ENCODE assay signal across 1 cellular context in the genomic region with DNA sequence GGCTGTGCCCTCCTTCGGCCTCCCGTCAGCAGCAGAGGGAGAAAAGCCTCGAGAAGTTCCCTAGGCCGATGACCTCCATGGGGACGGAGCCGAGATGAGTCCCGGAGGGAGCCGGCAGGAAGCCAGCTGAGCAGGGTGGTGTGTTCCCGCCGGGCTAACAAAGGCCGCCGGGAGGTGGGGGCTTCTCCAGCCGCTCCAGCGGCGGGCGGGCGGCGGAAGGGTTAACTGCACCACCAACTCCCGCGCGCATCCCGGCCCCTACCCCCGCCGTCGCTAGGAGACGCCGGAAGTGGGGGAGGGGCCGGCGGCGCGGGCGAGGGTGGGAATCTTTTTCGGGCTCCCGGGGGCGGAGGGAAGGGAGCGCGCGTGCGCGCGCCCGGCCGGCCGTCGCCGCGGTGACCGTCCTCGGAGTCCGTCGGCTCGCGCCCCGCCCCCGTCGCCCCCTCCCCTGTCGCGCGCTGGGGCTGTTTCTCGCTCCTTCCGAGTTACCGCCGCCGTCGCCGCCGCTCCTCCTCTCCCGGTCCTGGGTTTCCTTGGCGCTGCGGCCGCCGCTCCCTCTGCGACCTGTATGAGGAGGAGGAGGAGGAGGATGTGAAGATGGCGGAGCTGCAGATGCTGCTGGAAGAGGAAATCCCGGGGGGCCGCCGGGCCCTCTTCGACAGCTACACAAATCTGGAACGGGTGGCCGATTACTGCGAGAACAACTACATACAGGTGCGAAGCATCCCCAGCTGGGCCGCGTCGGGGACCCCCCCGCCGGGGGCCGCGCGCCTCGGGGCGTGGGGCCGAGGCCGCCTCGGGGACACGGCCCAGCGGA.
TF ChIP-seq lines count a peak whose summit lies in the region.

Gene ABI2 (plus strand): TSS at position 477 of the 817 bp plus-strand sequence. CDS start 121 bp downstream, at position 598.

TF ChIP-seq in HepG2, 621 proteins besides CTCF, POLR2A, EP300 and RAD21 (continued from another document and continues in another):
- TF ChIP-seq ZNF350 (CRISPR knock-in tag; IDR thresholded peaks at IDR 0.05; ENCODE audit: borderline replicate concordance, low read depth), result peak; percentile 77
- peak; percentile 38; the same call in 1 of the 2 replicates for TF ChIP-seq SP2 (CRISPR knock-in tag; IDR thresholded peaks at IDR 0.05)
- peak; percentile 69; the same call in 1 of the 2 replicates for TF ChIP-seq ZNF768 (CRISPR knock-in tag; IDR thresholded peaks at IDR 0.05)
- peak; percentile 94 for TF ChIP-seq GABPB1 (CRISPR knock-in tag; IDR thresholded peaks at IDR 0.05)
- TF ChIP-seq ZFP82 (CRISPR knock-in tag; IDR thresholded peaks at IDR 0.05; ENCODE audit: borderline replicate concordance), result peak; percentile 83; the same call in 1 of the 2 replicates
- peak; percentile 87; the same call in 1 of the 2 replicates for TF ChIP-seq ZNF747 (CRISPR knock-in tag; IDR thresholded peaks at IDR 0.05; ENCODE audit: borderline replicate concordance)
- no peak for TF ChIP-seq SMAD9 (CRISPR knock-in tag; IDR thresholded peaks at IDR 0.05)
- 0 out of 2 replicates have a peak, but pooled peaks have one; percentile 70 for TF ChIP-seq FLYWCH1 (CRISPR knock-in tag; IDR thresholded peaks at IDR 0.05)
- TF ChIP-seq, protein P1, sequence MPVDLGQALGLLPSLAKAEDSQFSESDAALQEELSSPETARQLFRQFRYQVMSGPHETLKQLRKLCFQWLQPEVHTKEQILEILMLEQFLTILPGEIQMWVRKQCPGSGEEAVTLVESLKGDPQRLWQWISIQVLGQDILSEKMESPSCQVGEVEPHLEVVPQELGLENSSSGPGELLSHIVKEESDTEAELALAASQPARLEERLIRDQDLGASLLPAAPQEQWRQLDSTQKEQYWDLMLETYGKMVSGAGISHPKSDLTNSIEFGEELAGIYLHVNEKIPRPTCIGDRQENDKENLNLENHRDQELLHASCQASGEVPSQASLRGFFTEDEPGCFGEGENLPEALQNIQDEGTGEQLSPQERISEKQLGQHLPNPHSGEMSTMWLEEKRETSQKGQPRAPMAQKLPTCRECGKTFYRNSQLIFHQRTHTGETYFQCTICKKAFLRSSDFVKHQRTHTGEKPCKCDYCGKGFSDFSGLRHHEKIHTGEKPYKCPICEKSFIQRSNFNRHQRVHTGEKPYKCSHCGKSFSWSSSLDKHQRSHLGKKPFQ (CRISPR knock-in tag; IDR thresholded peaks at IDR 0.05; ENCODE audit: insufficient replicate concordance), result peak; percentile 64
- TF ChIP-seq, protein P2, sequence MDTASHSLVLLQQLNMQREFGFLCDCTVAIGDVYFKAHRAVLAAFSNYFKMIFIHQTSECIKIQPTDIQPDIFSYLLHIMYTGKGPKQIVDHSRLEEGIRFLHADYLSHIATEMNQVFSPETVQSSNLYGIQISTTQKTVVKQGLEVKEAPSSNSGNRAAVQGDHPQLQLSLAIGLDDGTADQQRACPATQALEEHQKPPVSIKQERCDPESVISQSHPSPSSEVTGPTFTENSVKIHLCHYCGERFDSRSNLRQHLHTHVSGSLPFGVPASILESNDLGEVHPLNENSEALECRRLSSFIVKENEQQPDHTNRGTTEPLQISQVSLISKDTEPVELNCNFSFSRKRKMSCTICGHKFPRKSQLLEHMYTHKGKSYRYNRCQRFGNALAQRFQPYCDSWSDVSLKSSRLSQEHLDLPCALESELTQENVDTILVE (CRISPR knock-in tag; IDR thresholded peaks at IDR 0.05), result peak; percentile 85
- peak; percentile 62; the same call in 1 of the 2 replicates for TF ChIP-seq ARNTL (CRISPR knock-in tag; IDR thresholded peaks at IDR 0.05)
- peak; percentile 80; the same call in 1 of the 2 replicates for TF ChIP-seq TOPORS (CRISPR knock-in tag; IDR thresholded peaks at IDR 0.05)
- TF ChIP-seq PAF1 (CRISPR knock-in tag; IDR thresholded peaks at IDR 0.05), result no peak
- TF ChIP-seq EED (CRISPR knock-in tag; IDR thresholded peaks at IDR 0.05), result no peak
- peak; percentile 66 for TF ChIP-seq TFE3 (CRISPR knock-in tag; IDR thresholded peaks at IDR 0.05)
- TF ChIP-seq ZSCAN29 (CRISPR knock-in tag; conservative IDR thresholded peaks at IDR 0.05), result peak; percentile 36; the same call in 1 of the 2 replicates
- TF ChIP-seq ZKSCAN8 (CRISPR knock-in tag; IDR thresholded peaks at IDR 0.05; ENCODE audit: borderline replicate concordance), result no peak
- TF ChIP-seq, protein P3, sequence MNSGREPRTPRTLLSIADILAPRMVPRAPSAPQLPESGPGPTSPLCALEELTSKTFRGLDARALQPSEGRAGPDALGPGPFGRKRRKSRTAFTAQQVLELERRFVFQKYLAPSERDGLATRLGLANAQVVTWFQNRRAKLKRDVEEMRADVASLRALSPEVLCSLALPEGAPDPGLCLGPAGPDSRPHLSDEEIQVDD (CRISPR knock-in tag; IDR thresholded peaks at IDR 0.05; ENCODE audit: borderline replicate concordance), result no peak
- TF ChIP-seq CHD2 (IDR thresholded peaks at IDR 0.05; ENCODE audit: low read depth, low read length), result peak; percentile 86
- peak; percentile 68 for TF ChIP-seq ZNF143 (CRISPR knock-in tag; IDR thresholded peaks at IDR 0.05)
- TF ChIP-seq, protein P4, sequence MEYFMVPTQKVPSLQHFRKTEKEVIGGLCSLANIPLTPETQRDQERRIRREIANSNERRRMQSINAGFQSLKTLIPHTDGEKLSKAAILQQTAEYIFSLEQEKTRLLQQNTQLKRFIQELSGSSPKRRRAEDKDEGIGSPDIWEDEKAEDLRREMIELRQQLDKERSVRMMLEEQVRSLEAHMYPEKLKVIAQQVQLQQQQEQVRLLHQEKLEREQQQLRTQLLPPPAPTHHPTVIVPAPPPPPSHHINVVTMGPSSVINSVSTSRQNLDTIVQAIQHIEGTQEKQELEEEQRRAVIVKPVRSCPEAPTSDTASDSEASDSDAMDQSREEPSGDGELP (IDR thresholded peaks at IDR 0.05; ENCODE audit: borderline replicate concordance, low read depth), result peak; percentile 79; the same call in 1 of the 2 replicates
- TF ChIP-seq ZMYM2 (CRISPR knock-in tag; IDR thresholded peaks at IDR 0.05), result no peak
- TF ChIP-seq ZSCAN20 (CRISPR knock-in tag; IDR thresholded peaks at IDR 0.05; ENCODE audit: borderline replicate concordance), result no peak; the same call in 1 of the 2 replicates
- TF ChIP-seq PAWR (CRISPR knock-in tag; IDR thresholded peaks at IDR 0.05; ENCODE audit: borderline replicate concordance), result 0 out of 2 replicates have a peak, but pooled peaks have one; percentile 91
- TF ChIP-seq, protein P5, sequence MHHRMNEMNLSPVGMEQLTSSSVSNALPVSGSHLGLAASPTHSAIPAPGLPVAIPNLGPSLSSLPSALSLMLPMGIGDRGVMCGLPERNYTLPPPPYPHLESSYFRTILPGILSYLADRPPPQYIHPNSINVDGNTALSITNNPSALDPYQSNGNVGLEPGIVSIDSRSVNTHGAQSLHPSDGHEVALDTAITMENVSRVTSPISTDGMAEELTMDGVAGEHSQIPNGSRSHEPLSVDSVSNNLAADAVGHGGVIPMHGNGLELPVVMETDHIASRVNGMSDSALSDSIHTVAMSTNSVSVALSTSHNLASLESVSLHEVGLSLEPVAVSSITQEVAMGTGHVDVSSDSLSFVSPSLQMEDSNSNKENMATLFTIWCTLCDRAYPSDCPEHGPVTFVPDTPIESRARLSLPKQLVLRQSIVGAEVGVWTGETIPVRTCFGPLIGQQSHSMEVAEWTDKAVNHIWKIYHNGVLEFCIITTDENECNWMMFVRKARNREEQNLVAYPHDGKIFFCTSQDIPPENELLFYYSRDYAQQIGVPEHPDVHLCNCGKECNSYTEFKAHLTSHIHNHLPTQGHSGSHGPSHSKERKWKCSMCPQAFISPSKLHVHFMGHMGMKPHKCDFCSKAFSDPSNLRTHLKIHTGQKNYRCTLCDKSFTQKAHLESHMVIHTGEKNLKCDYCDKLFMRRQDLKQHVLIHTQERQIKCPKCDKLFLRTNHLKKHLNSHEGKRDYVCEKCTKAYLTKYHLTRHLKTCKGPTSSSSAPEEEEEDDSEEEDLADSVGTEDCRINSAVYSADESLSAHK (CRISPR knock-in tag; IDR thresholded peaks at IDR 0.05; ENCODE audit: borderline replicate concordance), result no peak
- TF ChIP-seq MAZ (IDR thresholded peaks at IDR 0.05; ENCODE audit: borderline replicate concordance, low read depth, low read length), result peak; percentile 100
- peak; percentile 99 for TF ChIP-seq MAZ (CRISPR knock-in tag; IDR thresholded peaks at IDR 0.05; ENCODE audit: low read depth)
- peak; percentile 77; the same call in 1 of the 2 replicates for TF ChIP-seq DMAP1 (CRISPR knock-in tag; IDR thresholded peaks at IDR 0.05)
- TF ChIP-seq AGO1 (IDR thresholded peaks at IDR 0.05; ENCODE audit: low read depth, low read length, poor library complexity, severe bottlenecking), result no peak
- TF ChIP-seq RELA (CRISPR knock-in tag; IDR thresholded peaks at IDR 0.05), result no peak
- TF ChIP-seq MLLT10 (CRISPR knock-in tag; IDR thresholded peaks at IDR 0.05), result peak; percentile 90; the same call in 1 of the 2 replicates
- peak; percentile 65; the same call in 1 of the 2 replicates for TF ChIP-seq MIER3 (CRISPR knock-in tag; IDR thresholded peaks at IDR 0.05; ENCODE audit: borderline replicate concordance)
- no peak for TF ChIP-seq ZNF282 (IDR thresholded peaks at IDR 0.05; ENCODE audit: partially characterized antibody)
- TF ChIP-seq HDAC2 (CRISPR knock-in tag; IDR thresholded peaks at IDR 0.05), result peak; percentile 76
- TF ChIP-seq TBL1XR1 (IDR thresholded peaks at IDR 0.05; ENCODE audit: borderline replicate concordance, low read length, partially characterized antibody), result no peak
- TF ChIP-seq ZNF335 (CRISPR knock-in tag; IDR thresholded peaks at IDR 0.05), result no peak
- peak; percentile 61; the same call in 1 of the 2 replicates for TF ChIP-seq ZZZ3 (CRISPR knock-in tag; IDR thresholded peaks at IDR 0.05; ENCODE audit: borderline replicate concordance)
- TF ChIP-seq TBP (CRISPR knock-in tag; IDR thresholded peaks at IDR 0.05), result no peak
- no peak for TF ChIP-seq ZFP36L2 (CRISPR knock-in tag; IDR thresholded peaks at IDR 0.05)
- TF ChIP-seq FOXA3 (CRISPR knock-in tag; IDR thresholded peaks at IDR 0.05), result no peak; the same call in 1 of the 2 replicates
- TF ChIP-seq ASH2L (IDR thresholded peaks at IDR 0.05; ENCODE audit: insufficient read length, low read depth, low read length), result peak; percentile 99
- TF ChIP-seq NRL (CRISPR knock-in tag; IDR thresholded peaks at IDR 0.05; ENCODE audit: borderline replicate concordance), result peak; percentile 70; the same call in 1 of the 2 replicates
- no peak for TF ChIP-seq TAF15 (IDR thresholded peaks at IDR 0.05; ENCODE audit: low read depth, low read length, poor library complexity, severe bottlenecking)
- TF ChIP-seq TEAD2 (CRISPR knock-in tag; IDR thresholded peaks at IDR 0.05), result no peak
- peak; percentile 88; the same call in 1 of the 2 replicates for TF ChIP-seq ZNF816 (CRISPR knock-in tag; IDR thresholded peaks at IDR 0.05; ENCODE audit: borderline replicate concordance)
- 0 out of 2 replicates have a peak, but pooled peaks have one; percentile 8 for TF ChIP-seq TIGD3 (CRISPR knock-in tag; IDR thresholded peaks at IDR 0.05; ENCODE audit: borderline replicate concordance)
- TF ChIP-seq ISL2 (CRISPR knock-in tag; IDR thresholded peaks at IDR 0.05), result peak; percentile 83; the same call in 1 of the 2 replicates
- peak; percentile 78; the same call in 1 of the 2 replicates for TF ChIP-seq E2F1 (CRISPR knock-in tag; IDR thresholded peaks at IDR 0.05)
- TF ChIP-seq POLR2G (IDR thresholded peaks at IDR 0.05; ENCODE audit: low read depth, low read length), result peak; percentile 72
- TF ChIP-seq MAFG (CRISPR knock-in tag; IDR thresholded peaks at IDR 0.05), result no peak
- TF ChIP-seq, protein P6, sequence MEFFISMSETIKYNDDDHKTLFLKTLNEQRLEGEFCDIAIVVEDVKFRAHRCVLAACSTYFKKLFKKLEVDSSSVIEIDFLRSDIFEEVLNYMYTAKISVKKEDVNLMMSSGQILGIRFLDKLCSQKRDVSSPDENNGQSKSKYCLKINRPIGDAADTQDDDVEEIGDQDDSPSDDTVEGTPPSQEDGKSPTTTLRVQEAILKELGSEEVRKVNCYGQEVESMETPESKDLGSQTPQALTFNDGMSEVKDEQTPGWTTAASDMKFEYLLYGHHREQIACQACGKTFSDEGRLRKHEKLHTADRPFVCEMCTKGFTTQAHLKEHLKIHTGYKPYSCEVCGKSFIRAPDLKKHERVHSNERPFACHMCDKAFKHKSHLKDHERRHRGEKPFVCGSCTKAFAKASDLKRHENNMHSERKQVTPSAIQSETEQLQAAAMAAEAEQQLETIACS (CRISPR knock-in tag; IDR thresholded peaks at IDR 0.05), result peak; percentile 92
- TF ChIP-seq ZNF788 (CRISPR knock-in tag; IDR thresholded peaks at IDR 0.05; ENCODE audit: borderline replicate concordance), result peak; percentile 80; the same call in 1 of the 2 replicates
- TF ChIP-seq ATF7 (IDR thresholded peaks at IDR 0.05), result no peak
- 0 out of 2 replicates have a peak, but pooled peaks have one; percentile 50 for TF ChIP-seq ATF7 (CRISPR knock-in tag; IDR thresholded peaks at IDR 0.05)
- TF ChIP-seq ZNF616 (CRISPR knock-in tag; IDR thresholded peaks at IDR 0.05; ENCODE audit: low read depth), result no peak
- peak; percentile 38; the same call in 1 of the 2 replicates for TF ChIP-seq MEIS1 (CRISPR knock-in tag; IDR thresholded peaks at IDR 0.05; ENCODE audit: borderline replicate concordance)
